7 cellular contexts compared by ENCODE assay signal in the genomic region with DNA sequence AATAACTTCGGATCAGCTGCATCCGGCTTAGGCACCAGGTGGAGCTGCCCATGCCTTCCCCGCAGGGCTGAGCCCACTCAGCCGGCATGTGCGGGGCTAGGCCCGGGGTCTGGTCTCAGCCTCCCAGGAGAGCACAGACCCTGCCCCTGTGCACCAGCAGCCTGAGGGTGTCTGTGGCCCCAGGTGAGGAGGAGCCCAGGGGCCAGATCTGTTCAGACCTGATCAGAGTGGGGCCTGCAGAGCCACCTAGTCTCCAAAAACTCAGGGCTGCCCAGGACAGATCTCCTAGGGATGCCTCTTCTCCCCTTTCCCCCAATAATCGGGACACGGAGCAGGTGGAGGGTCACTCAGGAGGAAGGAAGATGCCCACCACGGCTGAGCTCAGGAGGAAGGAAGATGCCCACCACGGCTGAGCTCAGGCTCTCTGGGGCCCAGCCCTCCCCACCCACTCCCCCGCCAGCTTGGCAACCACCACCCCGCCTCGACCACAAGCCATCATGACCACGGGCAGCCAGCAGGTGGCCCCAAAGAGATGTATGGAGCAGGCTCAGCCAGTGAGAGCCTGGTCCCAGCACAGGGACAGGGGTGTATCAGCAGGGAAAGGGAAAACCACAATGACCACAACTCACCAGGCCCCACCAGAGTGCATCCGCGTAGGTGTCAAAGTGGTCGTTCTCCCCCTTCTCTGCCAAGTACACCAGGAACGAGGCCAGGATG. TPM values are rescaled to one million over a fixed set of nuclear protein-coding genes. Genes with fewer than 3 reads are reported as not detected.
DNase-seq lines count a peak whose midpoint lies in the region; ATAC-seq and TF ChIP-seq lines count a peak whose summit lies in the region.

No MANE protein-coding gene starts in this region.

- POLR2A ChIA-PET in GM10248 (lab: Yijun Ruan, JAX) (interaction anchor here (1.1 kb wide), 1 partner anchor 544 kb away, joined by 4 read pairs; no protein-coding TSS in a partner anchor), activated B cell treated with CpG ODN at 0.5 μM for 24 hours (lab: Charles Lee) (no interaction called here)

- no peak overlapping the region for H3K4me3 Mint-ChIP-seq in activated B cell treated with CpG ODN at 0.5 μM for 24 hours

- H3K9me3 ChIP-seq in Loucy (ENCODE audit: insufficient read depth, low read depth, low read length) (no peaks in the 10 kb centered on the region), mucosa of descending colon (no peaks in the 10 kb centered on the region)

- H3K9me2 ChIP-seq in Loucy (replicated peaks; ENCODE audit: low read depth, low read length): no peaks in the 10 kb centered on the region

- peak; percentile 69 for ATAC-seq in activated B cell treated with CpG ODN at 0.5 μM for 24 hours (ENCODE audit: low read depth)
- ATAC-seq in mucosa of descending colon: peak; percentile 77
- no peak for ATAC-seq in HG02884 (IDR thresholded peaks at IDR 0.05; ENCODE audit: unreplicated experiment)

- H2AFZ ChIP-seq in Loucy (ENCODE audit: low read length): no peak overlapping the region

- peaks cover 12% of the 10 kb centered on the region for H3K27me3 Mint-ChIP-seq in activated B cell treated with CpG ODN at 0.5 μM for 24 hours

- peaks cover 17% of the 10 kb centered on the region for H3K4me1 Mint-ChIP-seq in activated B cell treated with CpG ODN at 0.5 μM for 24 hours

- H3K4me2 ChIP-seq in Loucy (ENCODE audit: low read depth, low read length, poor library complexity, severe bottlenecking): peak overlapping the region; percentile 85

- TF ChIP-seq CTCF in GM10248 (IDR thresholded peaks at IDR 0.05; ENCODE audit: control extremely low read depth, extremely low read depth, low read depth, missing control alignments) (peak; percentile 64), Loucy (conservative IDR thresholded peaks at IDR 0.05; ENCODE audit: low read length) (peak; percentile 74), activated B cell treated with CpG ODN at 0.5 μM for 24 hours (IDR thresholded peaks at IDR 0.05) (no peak), mucosa of descending colon (IDR thresholded peaks at IDR 0.05) (no peak)

- H3K4me1 ChIP-seq in Loucy (ENCODE audit: insufficient read depth, low read length, poor library complexity, severe bottlenecking) (peaks cover 32% of the 10 kb centered on the region), mucosa of descending colon (ENCODE audit: low read depth) (no peaks in the 10 kb centered on the region)

- H3K9me3 Mint-ChIP-seq in activated B cell treated with CpG ODN at 0.5 μM for 24 hours: no peaks in the 10 kb centered on the region

- no peaks in the 10 kb centered on the region for H3K79me2 ChIP-seq in Loucy (ENCODE audit: insufficient read depth, low read length)

- no peak overlapping the region for H3K27ac Mint-ChIP-seq in activated B cell treated with CpG ODN at 0.5 μM for 24 hours

- no peaks in the 10 kb centered on the region for H3K36me3 ChIP-seq in Loucy (ENCODE audit: insufficient read depth, low read length)
- H3K36me3 ChIP-seq in mucosa of descending colon (ENCODE audit: low read depth): no peaks in the 10 kb centered on the region

- H3K4me3 ChIP-seq in Loucy (ENCODE audit: low read length, poor library complexity, severe bottlenecking) (peak overlapping the region; percentile 63), mucosa of descending colon (no peak overlapping the region)

- H4K20me1 ChIP-seq in Loucy (ENCODE audit: insufficient read depth, low read length, poor library complexity, severe bottlenecking): no peaks in the 10 kb centered on the region

- no peaks in the 10 kb centered on the region for H3K36me3 Mint-ChIP-seq in activated B cell treated with CpG ODN at 0.5 μM for 24 hours (ENCODE audit: low read depth)

- intact Hi-C loops in activated B cell treated with CpG ODN at 0.5 μM for 24 hours (cut with micrococcal nuclease): no loop called here
- intact Hi-C loops in mucosa of descending colon (cut with DNase I, micrococcal nuclease): no loop called here

- CTCF ChIA-PET in GM10248 (lab: Yijun Ruan, JAX) (interaction anchor here (0.6 to 1.5 kb wide), 6 partner anchors 10 to 96 kb away, joined by 3 to 7 read pairs (median 3); no protein-coding TSS in a partner anchor), activated B cell treated with CpG ODN at 0.5 μM for 24 hours (lab: Charles Lee) (no interaction called here)

- peak overlapping the region; percentile 63 for H3K9ac ChIP-seq in Loucy (ENCODE audit: low read depth, low read length, poor library complexity, severe bottlenecking)

- H3K27me3 ChIP-seq in Loucy (ENCODE audit: insufficient read depth, low read length, poor library complexity, severe bottlenecking): no peaks in the 10 kb centered on the region

- 0 out of 2 replicates have a peak, but pooled peaks cover 6% of the 10 kb centered on the region for H3F3A ChIP-seq in Loucy (ENCODE audit: low read depth)

- DNase-seq in GM10248 (ENCODE audit: extremely low spot score) (peak; percentile 76), activated B cell treated with CpG ODN at 0.5 μM for 24 hours (peak; percentile 25), mucosa of descending colon (peak in 2 of 3 donors; percentile 63 to 73), stromal cell of bone marrow (ENCODE audit: low read depth) (peak; percentile 2)
- peak; percentile 44 for DNase-seq in central memory CD4-positive, alpha-beta T cell

RNA-seq across cellular contexts. Expression of gene KCNQ2, which starts 30.5 kb away (rescaled TPM):
- total RNA-seq in activated B cell treated with CpG ODN at 0.5 μM for 24 hours: not detected in 2 replicates
- total RNA-seq in mucosa of descending colon: 1 to 10 TPM in 1 of 3 donors, not detected in 2; 1.4 TPM

RNA-seq across cellular contexts. Expression of gene EEF1A2, which starts 56.9 kb away (rescaled TPM):
- total RNA-seq in activated B cell treated with CpG ODN at 0.5 μM for 24 hours (1.2 and 1.6 TPM in 2 replicates), mucosa of descending colon (10 to 100 TPM in 1 of 3 donors, 1 to 10 TPM in 2; 1.3 to 15.0 (median 2.7) TPM)

Comparison
In these comparisons a context has a peak if more than half of its experiments do, and no peak if none do; other contexts are left out.
1. DNase-seq: peak in every context shown above with its lines; median percentile 76 in GM10248; 68 in mucosa of descending colon; 44 in central memory CD4-positive, alpha-beta T cell; 25 in activated B cell treated with CpG ODN at 0.5 μM for 24 hours; 2 in stromal cell of bone marrow.
2. CTCF ChIP-seq: peak in GM10248 (single experiment) and Loucy (single experiment); none in activated B cell treated with CpG ODN at 0.5 μM for 24 hours (single experiment) and mucosa of descending colon (single experiment).